Comparison of ENCODE assay signal across 8 cellular contexts in genomic region chr14:87992349-87992719, GRCh38. TPM values are rescaled to one million over a fixed set of nuclear protein-coding genes. Genes with fewer than 3 reads are reported as not detected.
A peak's percentile ranks its signal among the peaks of the same experiment; 100 is the strongest.
DNase-seq lines count a peak whose midpoint lies in the region; ATAC-seq and TF ChIP-seq lines count a peak whose summit lies in the region.

No MANE protein-coding gene starts in this region.

- peak overlapping the region; percentile 92 for H3K27ac Mint-ChIP-seq in activated T-cell treated with anti-CD3 and anti-CD28 coated beads, Interleukin-2, amount 50 U/mL, for 24 hours
- peak overlapping the region; percentile 67 to 96 (median 96) for H3K27ac Mint-ChIP-seq in nephron

- H2AFZ ChIP-seq in OCI-LY3 (ENCODE audit: low read depth, low read length), result peak overlapping the region; percentile 66

- peaks cover 18% of the 10 kb centered on the region for H3K36me3 Mint-ChIP-seq in activated T-cell treated with anti-CD3 and anti-CD28 coated beads, Interleukin-2, amount 50 U/mL, for 24 hours (ENCODE audit: low read depth)
- H3K36me3 Mint-ChIP-seq in nephron (ENCODE audit: low read depth), result no peaks in the 10 kb centered on the region

- H3K4me3 ChIP-seq in OCI-LY3 (ENCODE audit: low read length) (peak overlapping the region; percentile 83), epithelial cell of esophagus (ENCODE audit: low read length) (peak overlapping the region; percentile 55)

- peaks cover 4% of the 10 kb centered on the region for H3K9me3 Mint-ChIP-seq in activated T-cell treated with anti-CD3 and anti-CD28 coated beads, Interleukin-2, amount 50 U/mL, for 24 hours
- no peaks in the 10 kb centered on the region for H3K9me3 Mint-ChIP-seq in nephron

- no peak for TF ChIP-seq CTCF in OCI-LY3 (IDR thresholded peaks at IDR 0.05; ENCODE audit: low read depth, low read length)
- TF ChIP-seq CTCF in epithelial cell of esophagus (IDR thresholded peaks at IDR 0.05; ENCODE audit: insufficient read depth, low read depth, low read length, missing control alignments), result no peak
- no peak for TF ChIP-seq CTCF in nephron (IDR thresholded peaks at IDR 0.05; ENCODE audit: unreplicated experiment in 3 of 3)

- H3K4me3 Mint-ChIP-seq in activated T-cell treated with anti-CD3 and anti-CD28 coated beads, Interleukin-2, amount 50 U/mL, for 24 hours, result peak overlapping the region; percentile 85
- peak overlapping the region; percentile 88 to 91 (median 89) for H3K4me3 Mint-ChIP-seq in nephron

- H3K36me3 ChIP-seq in OCI-LY3 (replicated peaks; ENCODE audit: low read depth, low read length), result peaks cover 2% of the 10 kb centered on the region

- peaks cover 70% of the 10 kb centered on the region for H3K4me1 Mint-ChIP-seq in activated T-cell treated with anti-CD3 and anti-CD28 coated beads, Interleukin-2, amount 50 U/mL, for 24 hours (ENCODE audit: low read depth)
- H3K4me1 Mint-ChIP-seq in nephron, result peaks cover 49% of the 10 kb centered on the region

- no peaks in the 10 kb centered on the region for H4K20me1 ChIP-seq in OCI-LY3 (ENCODE audit: insufficient read depth, low read length)

- H3K79me2 ChIP-seq in OCI-LY3 (ENCODE audit: low read length), result no peaks in the 10 kb centered on the region

- ATAC-seq in left colon, result no peak

- no peaks in the 10 kb centered on the region for H3K27me3 ChIP-seq in OCI-LY3 (ENCODE audit: low read depth, low read length)

- H3K9ac ChIP-seq in OCI-LY3 (ENCODE audit: low read length), result peak overlapping the region; percentile 65

- H3K4me2 ChIP-seq in OCI-LY3 (ENCODE audit: low read length), result peak overlapping the region; percentile 78

- H3K9me3 ChIP-seq in OCI-LY3 (ENCODE audit: insufficient read depth, low read length), result no peaks in the 10 kb centered on the region

- H3K27ac ChIP-seq in OCI-LY3 (ENCODE audit: low read length), result peak overlapping the region; percentile 14; the same call in 1 of the 2 replicates

- no peak for DNase-seq in activated T-cell treated with anti-CD3 and anti-CD28 coated beads, Interleukin-2, amount 50 U/mL, for 24 hours
- DNase-seq in activated T-cell treated with anti-CD3 and anti-CD28 coated beads, Interleukin-2, amount 50 U/mL, for 48 hours, result no peak
- no peak for DNase-seq in epithelial cell of esophagus (ENCODE audit: low read depth)
- DNase-seq in left colon, result no peak
- no peak for DNase-seq in LoVo (ENCODE audit: low spot score)
- DNase-seq in activated CD8-positive, alpha-beta memory T cell treated with anti-CD3 and anti-CD28 coated beads, Interleukin-2, amount 50 U/mL, for 4 hours, result no peak

- intact Hi-C loops in left colon (cut with DNase I, micrococcal nuclease), result no loop called here

- peaks cover 25% of the 10 kb centered on the region for H3K4me1 ChIP-seq in OCI-LY3 (ENCODE audit: low read length)

- no peaks in the 10 kb centered on the region for H3K27me3 Mint-ChIP-seq in activated T-cell treated with anti-CD3 and anti-CD28 coated beads, Interleukin-2, amount 50 U/mL, for 24 hours
- no peaks in the 10 kb centered on the region for H3K27me3 Mint-ChIP-seq in nephron (ENCODE audit: low read depth)

RNA-seq across cellular contexts. Expression of gene GALC, which starts 0.6 kb away (rescaled TPM):
- total RNA-seq in left colon, result 10 to 100 TPM; 22.9 to 23.6 TPM

RNA-seq across cellular contexts. Expression of gene GPR65, which starts 12.6 kb away (rescaled TPM):
- 1 to 10 TPM in 1 of 2 donors, under 1 TPM in 1; 0.18 to 1.5 TPM for total RNA-seq in left colon
